In genomic region chr10:31135791-31136190, GRCh38 we compare ENCODE assay signal across 8 cellular contexts.
A peak's percentile ranks its signal among the peaks of the same experiment; 100 is the strongest.
DNase-seq lines count a peak whose midpoint lies in the region; ATAC-seq and TF ChIP-seq lines count a peak whose summit lies in the region.
"Not testable (repeated sequence)": the region's sequence is repeated elsewhere in the genome, so short reads cannot be mapped to it uniquely, and the experiment has no call there.

No MANE protein-coding gene starts in this region.

- H3K9me3 Mint-ChIP-seq in CD4-positive, CD25-positive, alpha-beta regulatory T cell; activated CD4-positive, alpha-beta T cell treated with anti-CD3 and anti-CD28 coated beads for 36 hours (ENCODE audit: low read depth); activated T-cell treated with anti-CD3 and anti-CD28 coated beads, Interleukin-2, amount 50 U/mL, for 72 hours; activated naive CD8-positive, alpha-beta T cell (ENCODE audit: low read depth); nephron: not testable (repeated sequence)
- H3K9me3 Mint-ChIP-seq in glutamatergic neuron (ENCODE audit: unreplicated experiment): peaks cover 22% of the 10 kb centered on the region

- H3K27me3 ChIP-seq in CD4-positive, CD25-positive, alpha-beta regulatory T cell (ENCODE audit: control insufficient read depth, insufficient read depth, low read length); thymus (ENCODE audit: control insufficient read depth, insufficient read depth): not testable (repeated sequence)

- peaks cover 36% of the 10 kb centered on the region for H3K4me1 ChIP-seq in CD4-positive, CD25-positive, alpha-beta regulatory T cell (ENCODE audit: control insufficient read depth, insufficient read depth, low read length, poor library complexity, severe bottlenecking)
- peaks cover 31% of the 10 kb centered on the region for H3K4me1 ChIP-seq in thymus (ENCODE audit: control insufficient read depth, insufficient read depth, low read length)

- POLR2A ChIA-PET in activated CD4-positive, alpha-beta T cell treated with anti-CD3 and anti-CD28 coated beads for 36 hours (lab: Charles Lee): not testable (repeated sequence)

- H3K27ac Mint-ChIP-seq in CD4-positive, CD25-positive, alpha-beta regulatory T cell; activated T-cell treated with anti-CD3 and anti-CD28 coated beads, Interleukin-2, amount 50 U/mL, for 72 hours: not testable (repeated sequence)
- H3K27ac Mint-ChIP-seq in activated CD4-positive, alpha-beta T cell treated with anti-CD3 and anti-CD28 coated beads for 36 hours: peak overlapping the region; percentile 42
- H3K27ac Mint-ChIP-seq in activated naive CD8-positive, alpha-beta T cell: peak overlapping the region; percentile 95
- H3K27ac Mint-ChIP-seq in glutamatergic neuron (ENCODE audit: unreplicated experiment): peak overlapping the region; percentile 99
- H3K27ac Mint-ChIP-seq in nephron: peak overlapping the region; percentile 84 to 95 (median 89)

- not testable (repeated sequence) for H3K36me3 Mint-ChIP-seq in CD4-positive, CD25-positive, alpha-beta regulatory T cell; activated CD4-positive, alpha-beta T cell treated with anti-CD3 and anti-CD28 coated beads for 36 hours (ENCODE audit: low read depth); activated T-cell treated with anti-CD3 and anti-CD28 coated beads, Interleukin-2, amount 50 U/mL, for 72 hours (ENCODE audit: insufficient read depth in 2 of 2); activated naive CD8-positive, alpha-beta T cell; glutamatergic neuron (ENCODE audit: unreplicated experiment); nephron (ENCODE audit: low read depth)

- not testable (repeated sequence) for ATAC-seq in CD4-positive, CD25-positive, alpha-beta regulatory T cell (ENCODE audit: low read depth in 2 of 2); activated CD4-positive, alpha-beta T cell treated with anti-CD3 and anti-CD28 coated beads for 36 hours; activated T-cell treated with anti-CD3 and anti-CD28 coated beads, Interleukin-2, amount 50 U/mL, for 72 hours (replicated peaks in 1 of 2)

- H3K4me3 ChIP-seq in CD4-positive, CD25-positive, alpha-beta regulatory T cell (ENCODE audit: low read depth, low read length): not testable (repeated sequence)
- H3K4me3 ChIP-seq in thymus (ENCODE audit: low read length): peak overlapping the region; percentile 4

- TF ChIP-seq CTCF in glutamatergic neuron (IDR thresholded peaks at IDR 0.05; ENCODE audit: partially characterized antibody, unreplicated experiment); nephron (IDR thresholded peaks at IDR 0.05; ENCODE audit: unreplicated experiment in 3 of 3): not testable (repeated sequence)

- CTCF ChIA-PET in activated CD4-positive, alpha-beta T cell treated with anti-CD3 and anti-CD28 coated beads for 36 hours (lab: Charles Lee): interaction anchor here (0.7 kb wide), 1 partner anchor 119 kb away, joined by 3 read pairs; no protein-coding TSS in a partner anchor

- intact Hi-C loops in activated CD4-positive, alpha-beta T cell treated with anti-CD3 and anti-CD28 coated beads for 36 hours (cut with DNase I, micrococcal nuclease): loop anchor here (2.0 to 10.0 kb wide), 3 partner anchors 35 to 209 kb away; partner anchors contain the start of gene ZEB1 (in 1 of the 2)

- not testable (repeated sequence) for H3K27ac ChIP-seq in CD4-positive, CD25-positive, alpha-beta regulatory T cell (ENCODE audit: insufficient read depth, low read length, poor library complexity, severe bottlenecking)
- peak overlapping the region; percentile 100 for H3K27ac ChIP-seq in KOPT-K1 (ENCODE audit: low read depth, low read length, poor library complexity, severe bottlenecking)
- peak overlapping the region; percentile 68 for H3K27ac ChIP-seq in thymus (ENCODE audit: low read depth)

- peak overlapping the region; percentile 4 to 80 (median 28) for H3K4me3 Mint-ChIP-seq in CD4-positive, CD25-positive, alpha-beta regulatory T cell
- not testable (repeated sequence) for H3K4me3 Mint-ChIP-seq in activated CD4-positive, alpha-beta T cell treated with anti-CD3 and anti-CD28 coated beads for 36 hours
- H3K4me3 Mint-ChIP-seq in activated T-cell treated with anti-CD3 and anti-CD28 coated beads, Interleukin-2, amount 50 U/mL, for 72 hours: peak overlapping the region; percentile 8 to 61
- peak overlapping the region; percentile 86 for H3K4me3 Mint-ChIP-seq in activated naive CD8-positive, alpha-beta T cell
- H3K4me3 Mint-ChIP-seq in glutamatergic neuron (ENCODE audit: unreplicated experiment) (peak overlapping the region; percentile 86), nephron (peak overlapping the region in 2 of 3 experiments; percentile 15 to 55)

- not testable (repeated sequence) for DNase-seq in CD4-positive, CD25-positive, alpha-beta regulatory T cell; activated CD4-positive, alpha-beta T cell treated with anti-CD3 and anti-CD28 coated beads for 36 hours; activated T-cell treated with anti-CD3 and anti-CD28 coated beads, Interleukin-2, amount 50 U/mL, for 72 hours; glutamatergic neuron

- WGBS in thymus: 89% methylated on average over 8 of the region's 8 CpGs

- peaks cover 13 to 46% (median 26%) of the 10 kb centered on the region in 4 donors for H3K4me1 Mint-ChIP-seq in CD4-positive, CD25-positive, alpha-beta regulatory T cell
- H3K4me1 Mint-ChIP-seq in activated CD4-positive, alpha-beta T cell treated with anti-CD3 and anti-CD28 coated beads for 36 hours: peaks cover 42% of the 10 kb centered on the region
- peaks cover 46% of the 10 kb centered on the region for H3K4me1 Mint-ChIP-seq in activated T-cell treated with anti-CD3 and anti-CD28 coated beads, Interleukin-2, amount 50 U/mL, for 72 hours (ENCODE audit: low read depth)
- H3K4me1 Mint-ChIP-seq in activated naive CD8-positive, alpha-beta T cell (ENCODE audit: low read depth): peaks cover 43% of the 10 kb centered on the region
- H3K4me1 Mint-ChIP-seq in glutamatergic neuron (ENCODE audit: low read depth, unreplicated experiment): peaks cover 39% of the 10 kb centered on the region
- peaks cover 54% of the 10 kb centered on the region for H3K4me1 Mint-ChIP-seq in nephron

- H3K36me3 ChIP-seq in CD4-positive, CD25-positive, alpha-beta regulatory T cell (ENCODE audit: control insufficient read depth, insufficient read depth, low read length); KOPT-K1 (ENCODE audit: insufficient read depth, low read length); thymus (ENCODE audit: control insufficient read depth, insufficient read depth): not testable (repeated sequence)

- H3K27me3 Mint-ChIP-seq in CD4-positive, CD25-positive, alpha-beta regulatory T cell; activated CD4-positive, alpha-beta T cell treated with anti-CD3 and anti-CD28 coated beads for 36 hours; activated T-cell treated with anti-CD3 and anti-CD28 coated beads, Interleukin-2, amount 50 U/mL, for 72 hours (ENCODE audit: low read depth); activated naive CD8-positive, alpha-beta T cell; nephron (ENCODE audit: low read depth): not testable (repeated sequence)
- peaks cover 14% of the 10 kb centered on the region for H3K27me3 Mint-ChIP-seq in glutamatergic neuron (ENCODE audit: unreplicated experiment)

- H3K9me3 ChIP-seq in CD4-positive, CD25-positive, alpha-beta regulatory T cell (ENCODE audit: control insufficient read depth in 2 of 2, low read length in 2 of 2); KOPT-K1 (ENCODE audit: insufficient read depth, low read length, poor library complexity, severe bottlenecking); thymus (ENCODE audit: control insufficient read depth): not testable (repeated sequence)
